In genomic region chr2:237585590-237586221, GRCh38 we compare ENCODE assay signal across 26 cellular contexts. TPM values are rescaled to one million over a fixed set of nuclear protein-coding genes. Genes with fewer than 3 reads are reported as not detected.
DNase-seq lines count a peak whose midpoint lies in the region; ATAC-seq, FAIRE-seq and TF ChIP-seq lines count a peak whose summit lies in the region.
"Had no signal": no experiment of that assay in that cellular context is flagged by ENCODE, and none has a peak within 500 bp of the region (broad histone marks: within the 10 kb centered on the region; RNA-seq: fewer than 3 reads in every experiment).

No MANE protein-coding gene starts in this region.

- H3K9ac ChIP-seq in BLaER1 treated with 17β-estradiol and CSF1 and Interleukin-3, amounts not matched to agents 10 nM and 100 nM: peak overlapping the region in 5 of 11 experiments; percentile 11 to 38 (median 17); a peak in 5 of 22 replicates
- H3K9ac ChIP-seq in H1 (replicated peaks in 1 of 4; ENCODE audit: extremely low read depth in 1 of 4, low read depth in 3 of 4, low read length in 3 of 4) (no peak overlapping the region; a peak in 1 of 7 replicates), trophoblast cell (ENCODE audit: low read length) (no peak overlapping the region)

- CTCF ChIA-PET in H1 (lab: Charles Lee; ENCODE audit: partially characterized antibody): interaction anchor here (0.8 to 2.9 kb wide), 14 partner anchors 8 to 388 kb away, joined by 3 to 14 read pairs (median 4); no protein-coding TSS in a partner anchor

- H3K79me1 ChIP-seq in H1 (ENCODE audit: low read depth, low read length) (peaks cover 2% of the 10 kb centered on the region; the same call in 1 of the 2 replicates), trophoblast cell (ENCODE audit: low read length) (peaks cover 2% of the 10 kb centered on the region)

- peak overlapping the region in 1 of 11 experiments; percentile 34; a peak in 1 of 22 replicates for H3K27ac ChIP-seq in BLaER1 treated with 17β-estradiol and CSF1 and Interleukin-3, amounts not matched to agents 10 nM and 100 nM
- H3K27ac ChIP-seq in H1 (ENCODE audit: low read depth, low read length) (no peak overlapping the region; the same call in 1 of the 2 replicates), right lobe of liver (peak overlapping the region in 2 of 3 donors; percentile 34 to 54), trophoblast cell (ENCODE audit: low read depth, low read length) (no peak overlapping the region)
- H3K27ac ChIP-seq: SJSA1 had no signal

- H3K56ac ChIP-seq in H1 (replicated peaks; ENCODE audit: insufficient read length, low read depth, low read length): no peak overlapping the region

- H4K8ac ChIP-seq in H1 (ENCODE audit: extremely low read depth, insufficient read depth, low read length) (peak overlapping the region; percentile 69), trophoblast cell (ENCODE audit: low read depth, low read length) (no peak overlapping the region)

- TF ChIP-seq EP300 in H1 (IDR thresholded peaks at IDR 0.05; ENCODE audit: borderline replicate concordance in 1 of 2, low read depth in 2 of 2, low read length in 2 of 2): no peak

- H2AK5ac ChIP-seq in H1 (ENCODE audit: low read depth, low read length): no peak overlapping the region
- peak overlapping the region; percentile 54 for H2AK5ac ChIP-seq in trophoblast cell (ENCODE audit: low read length)

- no peak overlapping the region; the same call in 1 of the 2 replicates for H3K18ac ChIP-seq in H1 (ENCODE audit: extremely low read depth, low read length)
- H3K18ac ChIP-seq in trophoblast cell (ENCODE audit: low read length): no peak overlapping the region

- no peak overlapping the region for H4K12ac ChIP-seq in trophoblast cell (ENCODE audit: low read depth, low read length)

- no peak overlapping the region for H2AFZ ChIP-seq in H1 (ENCODE audit: low read length)
- no peak overlapping the region for H2AFZ ChIP-seq in trophoblast cell (ENCODE audit: insufficient read depth, low read length, poor library complexity)

- H3K4me2 ChIP-seq in BLaER1 treated with 17β-estradiol and CSF1 and Interleukin-3, amounts not matched to agents 10 nM and 100 nM: peak overlapping the region; percentile 59 to 99 (median 93)
- H3K4me2 ChIP-seq in H1 (ENCODE audit: insufficient read depth in 1 of 2, low read depth in 2 of 2, low read length in 2 of 2) (peak overlapping the region in 1 of 2 experiments; percentile 4; a peak in 2 of 4 replicates), trophoblast cell (ENCODE audit: low read length) (no peak overlapping the region)

- no peak overlapping the region for H3K4me3 ChIP-seq in BLaER1 treated with 17β-estradiol and CSF1 and Interleukin-3, amounts not matched to agents 10 nM and 100 nM
- H3K4me3 ChIP-seq in H1 (ENCODE audit: extremely low read depth in 1 of 4, insufficient read depth in 2 of 4, low read depth in 3 of 4, low read length in 4 of 4) (no peak overlapping the region), right lobe of liver (peak overlapping the region in 1 of 3 donors; percentile 5), trophoblast cell (ENCODE audit: low read depth, low read length) (no peak overlapping the region)
- H3K4me3 ChIP-seq: SJSA1 had no signal

- peaks cover 0 to 54% (median 22%) of the 10 kb centered on the region in 11 experiments; a peak in 12 of 22 replicates for H3K36me3 ChIP-seq in BLaER1 treated with 17β-estradiol and CSF1 and Interleukin-3, amounts not matched to agents 10 nM and 100 nM
- no peaks in the 10 kb centered on the region; a peak in 1 of 8 replicates for H3K36me3 ChIP-seq in H1 (ENCODE audit: control insufficient read depth in 2 of 4, insufficient read depth in 4 of 4, low read length in 3 of 4)
- H3K36me3 ChIP-seq in right lobe of liver: peaks cover 0 to 14% (median 0%) of the 10 kb centered on the region in 4 donors
- H3K36me3 ChIP-seq in trophoblast cell (ENCODE audit: control insufficient read depth in 1 of 2, insufficient read depth in 2 of 2, low read length in 2 of 2): no peaks in the 10 kb centered on the region
- H3K36me3 ChIP-seq: SJSA1 had no signal

- peaks cover 4% of the 10 kb centered on the region for H3K23me2 ChIP-seq in H1 (ENCODE audit: low read depth, low read length)

- H3K23ac ChIP-seq in H1 (ENCODE audit: insufficient read length) (no peak overlapping the region), trophoblast cell (ENCODE audit: low read length) (no peak overlapping the region)

- TF ChIP-seq POLR2A in H1 (IDR thresholded peaks at IDR 0.05; ENCODE audit: control extremely low read depth in 1 of 2, low read depth in 2 of 2, low read length in 2 of 2) (0 out of 3 replicates have a peak, but pooled peaks of 1 of the 2 experiments have one; percentile 26), right lobe of liver (IDR thresholded peaks at IDR 0.05) (no peak)

- 84% methylated on average over 15 of the region's 15 CpGs; no CpG with 5 or more reads in 1 of the 2 experiments for WGBS in H1 (ENCODE audit: extremely low coverage in 1 of 2, insufficient coverage in 1 of 2, insufficient read length in 1 of 2, insufficient replicate concordance in 2 of 2, low coverage in 1 of 2, low lambda C conversion rate in 2 of 2, missing lambda C conversion rate in 1 of 2), 2 experiments
- WGBS in right lobe of liver (ENCODE audit: insufficient coverage, low coverage, low lambda C conversion rate, missing lambda C conversion rate): 26% methylated on average over 4 of the region's 15 CpGs
- WGBS in trophoblast cell (ENCODE audit: extremely low coverage, insufficient coverage, insufficient read length): no CpG with 5 or more reads among the region's 15 CpGs

- POLR2A ChIA-PET in H1 (lab: Charles Lee; ENCODE audit: partially characterized antibody): interaction anchor here (0.8 to 5.5 kb wide), 13 partner anchors 8 to 116 kb away, joined by 3 to 27 read pairs (median 4); no protein-coding TSS in a partner anchor

- TF ChIP-seq CTCF in H1 (IDR thresholded peaks at IDR 0.05; ENCODE audit: control extremely low read depth in 1 of 3, insufficient read depth in 1 of 3, low read depth in 1 of 3, low read length in 3 of 3): no peak
- TF ChIP-seq CTCF in right lobe of liver (IDR thresholded peaks at IDR 0.05): no peak

- no peak overlapping the region for H4K5ac ChIP-seq in H1 (ENCODE audit: insufficient read length, low read depth, low read length)

- TF ChIP-seq RAD21 in H1 (IDR thresholded peaks at IDR 0.05 in 1 of 2, conservative IDR thresholded peaks at IDR 0.05 in 1 of 2; ENCODE audit: low read depth in 2 of 2, low read length in 2 of 2): no peak

- H3K4ac ChIP-seq in H1 (replicated peaks; ENCODE audit: insufficient read length, low read depth, low read length) (peak overlapping the region; percentile 87), trophoblast cell (ENCODE audit: low read depth, low read length) (no peak overlapping the region)

- peaks cover 0 to 6% (median 0%) of the 10 kb centered on the region in 11 experiments; a peak in 3 of 22 replicates for H3K9me3 ChIP-seq in BLaER1 treated with 17β-estradiol and CSF1 and Interleukin-3, amounts not matched to agents 10 nM and 100 nM (replicated peaks in 1 of 11)
- H3K9me3 ChIP-seq in H1 (ENCODE audit: insufficient read depth in 2 of 2, low read depth in 1 of 2, low read length in 1 of 2) (no peaks in the 10 kb centered on the region), right lobe of liver (no peaks in the 10 kb centered on the region), trophoblast cell (ENCODE audit: insufficient read depth, low read depth, low read length) (peaks cover 3% of the 10 kb centered on the region)
- H3K9me3 ChIP-seq: SJSA1 had no signal

- no peak for FAIRE-seq in H1 (lab: Jason Lieb, UNC)
- FAIRE-seq: D721Med, HTR-8/SVneo, RCC 7860 had no signal

- H2BK12ac ChIP-seq in H1 (ENCODE audit: low read depth, low read length) (peak overlapping the region; percentile 3; the same call in 1 of the 2 replicates), trophoblast cell (ENCODE audit: low read length) (no peak overlapping the region)

- no peak for DNase-seq in H1 (ENCODE audit: low read depth in 1 of 2, low spot score in 2 of 2)
- peak; percentile 61 to 69 (median 69) for DNase-seq in right lobe of liver
- DNase-seq in trophoblast cell: no peak
- no peak for DNase-seq in GM03348 (ENCODE audit: low spot score)
- DNase-seq in stimulated activated naive CD4-positive, alpha-beta T cell treated with Interleukin-2 at 50 U/mL for 16 hours (lab: John Stamatoyannopoulos, UW): no peak
- DNase-seq: AML-193, DMS53, GDM1, MV-4-11, NCI-H1105 treated with DMSO at 0.1 percent for 48 hours, NCI-H1694, NCI-H446, NCI-H526, OCI-M1 had no signal

- H2BK5ac ChIP-seq in H1 (ENCODE audit: low read depth, low read length) (peak overlapping the region; percentile 40; the same call in 1 of the 2 replicates), trophoblast cell (ENCODE audit: low read depth, low read length, poor library complexity) (no peak overlapping the region)

- H4K91ac ChIP-seq in H1 (replicated peaks; ENCODE audit: insufficient read length, low read length) (peak overlapping the region; percentile 61), trophoblast cell (ENCODE audit: low read depth, low read length) (no peak overlapping the region)

- H3K79me2 ChIP-seq in H1 (ENCODE audit: control insufficient read depth in 1 of 2, insufficient read depth in 2 of 2, low read length in 2 of 2): peaks cover 4 to 53% of the 10 kb centered on the region in 2 experiments; a peak in 3 of 4 replicates
- H3K79me2 ChIP-seq in trophoblast cell (ENCODE audit: control insufficient read depth, insufficient read depth, low read length, poor library complexity): no peaks in the 10 kb centered on the region

- ATAC-seq in right lobe of liver (peak; percentile 0 to 18 (median 4)), GM19328 (IDR thresholded peaks at IDR 0.05; ENCODE audit: unreplicated experiment) (no peak), GM18861 (IDR thresholded peaks at IDR 0.05; ENCODE audit: unreplicated experiment) (no peak)

- H4K20me1 ChIP-seq in BLaER1 treated with 17β-estradiol and CSF1 and Interleukin-3, amounts not matched to agents 10 nM and 100 nM: peaks cover 0 to 43% (median 5%) of the 10 kb centered on the region in 11 experiments; a peak in 8 of 22 replicates
- H4K20me1 ChIP-seq in H1 (replicated peaks in 1 of 2; ENCODE audit: control insufficient read depth in 1 of 2, insufficient read depth in 2 of 2, low read length in 2 of 2): peaks cover 0 to 3% of the 10 kb centered on the region in 2 experiments

- H2BK15ac ChIP-seq in H1 (ENCODE audit: low read length): 0 out of 2 replicates have a peak overlapping the region, but pooled peaks have one; percentile 13

- peaks cover 59 to 95% (median 90%) of the 10 kb centered on the region in 10 experiments for H3K4me1 ChIP-seq in BLaER1 treated with 17β-estradiol and CSF1 and Interleukin-3, amounts not matched to agents 10 nM and 100 nM
- peaks cover 0 to 32% (median 18%) of the 10 kb centered on the region in 4 experiments; a peak in 6 of 7 replicates for H3K4me1 ChIP-seq in H1 (replicated peaks in 1 of 4; ENCODE audit: control insufficient read depth in 3 of 4, insufficient read depth in 4 of 4, low read length in 3 of 4)
- peaks cover 0 to 57% (median 31%) of the 10 kb centered on the region in 4 donors for H3K4me1 ChIP-seq in right lobe of liver
- H3K4me1 ChIP-seq in trophoblast cell (ENCODE audit: control insufficient read depth in 1 of 2, insufficient read depth in 2 of 2, low read length in 2 of 2): peaks cover 10 to 18% of the 10 kb centered on the region in 2 experiments

- no peaks in the 10 kb centered on the region for H3K27me3 ChIP-seq in BLaER1 treated with 17β-estradiol and CSF1 and Interleukin-3, amounts not matched to agents 10 nM and 100 nM
- H3K27me3 ChIP-seq in H1 (replicated peaks in 1 of 4; ENCODE audit: control insufficient read depth in 3 of 4, extremely low read depth in 1 of 4, insufficient read depth in 3 of 4, low read length in 3 of 4) (no peaks in the 10 kb centered on the region), right lobe of liver (no peaks in the 10 kb centered on the region), trophoblast cell (ENCODE audit: insufficient read depth, low read length) (no peaks in the 10 kb centered on the region)
- H3K27me3 ChIP-seq: SJSA1 had no signal

- intact Hi-C loops in right lobe of liver (cut with DNase I): no loop called here

- no peak overlapping the region for H2BK20ac ChIP-seq in H1 (ENCODE audit: low read length)

- H3K14ac ChIP-seq in H1 (ENCODE audit: insufficient read length): no peak overlapping the region
- H3K14ac ChIP-seq in trophoblast cell (ENCODE audit: low read length): no peak overlapping the region

- H2BK120ac ChIP-seq in H1 (replicated peaks; ENCODE audit: low read depth, low read length) (no peak overlapping the region), trophoblast cell (ENCODE audit: insufficient read depth, low read length, poor library complexity) (no peak overlapping the region)

RNA-seq across cellular contexts. Expression of gene RAB17, which starts 4.8 kb away (rescaled TPM):
- total RNA-seq in H1 (2021; fragmentation: NEBNext Ultra II Directional; extraction: Animal tissue kit (Norgen Biotek cat#: 25700)): 83.4 and 83.8 TPM in 2 replicates
- 42.6 and 61.3 TPM in 2 replicates for polyA plus RNA-seq in H1 (2011; rRNA removed)
- 101 TPM for polyA plus RNA-seq in H1 (2011; cell fraction: cytosol; rRNA removed)
- 167 TPM for polyA plus RNA-seq in H1 (2011; cell fraction: nucleus; rRNA removed)
- polyA plus RNA-seq in H1 (2012, experiment 1 of 2): 84.7 to 102 TPM (median 94.1 TPM) in 4 replicates
- polyA plus RNA-seq in H1 (2012, experiment 2 of 2): 63.0 TPM
- polyA plus RNA-seq in H1 (2013, experiment 1 of 2): 232 TPM
- polyA plus RNA-seq in H1 (2013, experiment 2 of 2): 228 TPM
- 46.1 and 50.2 TPM in 2 replicates for polyA minus RNA-seq in H1 (2011; rRNA and poly(A)+ RNA removed)
- polyA minus RNA-seq in H1 (2011; cell fraction: cytosol; rRNA and poly(A)+ RNA removed): 25.8 TPM
- polyA minus RNA-seq in H1 (2011; cell fraction: nucleus; rRNA and poly(A)+ RNA removed): 47.1 TPM
- 100 to 1,000 TPM in 2 of 6 experiments, 10 to 100 TPM in 4; 57.5 to 129 (median 77.9) TPM for total RNA-seq in right lobe of liver
- polyA plus RNA-seq in trophoblast cell (2013): 15.7 and 16.1 TPM in 2 replicates
- polyA plus RNA-seq: IgD-negative memory B cell had no signal

RNA-seq across cellular contexts. Expression of gene PRLH, which starts 19.3 kb away (rescaled TPM):
- not detected in 2 replicates for total RNA-seq in H1 (2021; fragmentation: NEBNext Ultra II Directional; extraction: Animal tissue kit (Norgen Biotek cat#: 25700))
- not detected in 2 replicates for polyA plus RNA-seq in H1 (2011; rRNA removed)
- not detected for polyA plus RNA-seq in H1 (2011; cell fraction: cytosol; rRNA removed)
- not detected for polyA plus RNA-seq in H1 (2011; cell fraction: nucleus; rRNA removed)
- polyA plus RNA-seq in H1 (2012, experiment 1 of 2): not detected in 4 replicates
- polyA plus RNA-seq in H1 (2012, experiment 2 of 2): not detected
- polyA plus RNA-seq in H1 (2013, experiment 1 of 2): not detected
- polyA plus RNA-seq in H1 (2013, experiment 2 of 2): not detected
- not detected in 2 replicates for polyA minus RNA-seq in H1 (2011; rRNA and poly(A)+ RNA removed)
- not detected for polyA minus RNA-seq in H1 (2011; cell fraction: cytosol; rRNA and poly(A)+ RNA removed)
- polyA minus RNA-seq in H1 (2011; cell fraction: nucleus; rRNA and poly(A)+ RNA removed): not detected
- total RNA-seq in right lobe of liver: not detected
- polyA plus RNA-seq in trophoblast cell (2013): not detected in 2 replicates
- total RNA-seq: A172, M059J, SJSA1 had no signal
- polyA plus RNA-seq: AG04450, CD14-positive monocyte, IgD-negative memory B cell had no signal

RNA-seq across cellular contexts. Expression of gene LRRFIP1, which starts 41.7 kb away (rescaled TPM):
- total RNA-seq in H1 (2021; fragmentation: NEBNext Ultra II Directional; extraction: Animal tissue kit (Norgen Biotek cat#: 25700)): 68.6 and 75.8 TPM in 2 replicates
- 12.1 and 13.8 TPM in 2 replicates for polyA plus RNA-seq in H1 (2011; rRNA removed)
- 25.4 TPM for polyA plus RNA-seq in H1 (2011; cell fraction: cytosol; rRNA removed)
- polyA plus RNA-seq in H1 (2011; cell fraction: nucleus; rRNA removed): 26.6 TPM
- polyA plus RNA-seq in H1 (2012, experiment 1 of 2): 33.6 to 61.3 TPM (median 38.1 TPM) in 4 replicates
- polyA plus RNA-seq in H1 (2012, experiment 2 of 2): 4.3 TPM
- 98.5 TPM for polyA plus RNA-seq in H1 (2013, experiment 1 of 2)
- polyA plus RNA-seq in H1 (2013, experiment 2 of 2): 87.2 TPM
- 18.7 and 22.1 TPM in 2 replicates for polyA minus RNA-seq in H1 (2011; rRNA and poly(A)+ RNA removed)
- polyA minus RNA-seq in H1 (2011; cell fraction: cytosol; rRNA and poly(A)+ RNA removed): 18.1 TPM
- 46.1 TPM for polyA minus RNA-seq in H1 (2011; cell fraction: nucleus; rRNA and poly(A)+ RNA removed)
- total RNA-seq in right lobe of liver: 10 to 100 TPM; 29.4 to 56.3 (median 49.7) TPM
- 51.0 and 58.1 TPM in 2 replicates for polyA plus RNA-seq in trophoblast cell (2013)

Comparison
In these comparisons a context has a peak if more than half of its experiments do, and no peak if none do; other contexts are left out.
1. H3K27ac ChIP-seq: peak in right lobe of liver (2 of 3); none in H1 (single experiment) and trophoblast cell (single experiment).
2. DNase-seq: peak in right lobe of liver (3 of 3); none in H1 (0 of 2), trophoblast cell (0 of 2), GM03348 (single experiment) and stimulated activated naive CD4-positive, alpha-beta T cell treated with Interleukin-2 at 50 U/mL for 16 hours (single experiment).
3. ATAC-seq: peak in right lobe of liver (4 of 4); none in GM19328 (single experiment) and GM18861 (single experiment).